In the genomic region with DNA sequence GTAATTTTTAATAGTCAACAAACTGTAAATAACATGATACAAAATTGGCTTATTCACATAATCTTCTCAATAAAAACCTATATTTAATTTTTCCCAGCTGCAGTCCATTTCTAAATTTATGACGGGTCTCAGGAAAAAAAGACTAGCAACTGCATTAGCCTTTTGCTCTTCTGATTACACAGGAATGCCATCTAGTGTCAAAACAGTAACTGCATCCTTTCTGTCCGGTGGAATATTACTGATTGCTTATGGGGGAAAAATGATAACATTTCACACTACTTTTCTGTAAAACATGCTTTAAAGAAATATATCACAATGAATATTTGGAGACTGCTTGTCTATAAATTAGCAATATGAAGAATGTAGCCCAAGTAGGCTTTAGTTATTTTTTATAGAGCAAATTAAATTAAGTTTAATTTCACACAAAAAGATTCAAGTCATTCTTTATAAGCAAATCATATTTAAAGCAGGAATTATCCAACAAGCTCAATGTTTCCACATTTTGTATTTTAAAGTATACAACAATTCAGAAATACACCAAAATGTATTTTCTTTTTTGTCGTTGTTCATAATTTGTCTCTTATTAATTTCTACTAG, we compare ENCODE assay signal across 9 cellular contexts.
DNase-seq lines count a peak whose midpoint lies in the region; ATAC-seq and TF ChIP-seq lines count a peak whose summit lies in the region.
"Had no signal": no experiment of that assay in that cellular context is flagged by ENCODE, and none has a peak within 500 bp of the region (broad histone marks: within the 10 kb centered on the region; RNA-seq: fewer than 3 reads in every experiment).

No MANE protein-coding gene starts in this region.

- DNase-seq in cardiac muscle cell (ENCODE audit: low read depth in 1 of 2, low spot score in 1 of 2) (peak; percentile 32 to 33), Right ventricle myocardium superior (no peak), NCI-H774 (lab: John Stamatoyannopoulos, UW) (peak; percentile 44), epithelial cell of proximal tubule (ENCODE audit: low read depth) (no peak), type B pancreatic cell (ENCODE audit: extremely low spot score, unreplicated experiment) (no peak), ascending aorta (ENCODE audit: low spot score in 2 of 2) (no peak)

- ATAC-seq in Right ventricle myocardium superior (ENCODE audit: poor library complexity) (no peak), GM21723 (IDR thresholded peaks at IDR 0.05; ENCODE audit: unreplicated experiment) (no peak), GM19351 (IDR thresholded peaks at IDR 0.05; ENCODE audit: unreplicated experiment) (no peak)

- TF ChIP-seq CTCF in cardiac muscle cell (IDR thresholded peaks at IDR 0.05; ENCODE audit: low read depth, low read length) (peak; percentile 41), epithelial cell of proximal tubule (conservative IDR thresholded peaks at IDR 0.05; ENCODE audit: low read depth, low read length) (peak; percentile 72), type B pancreatic cell (conservative IDR thresholded peaks at IDR 0.05) (peak; percentile 73), ascending aorta (IDR thresholded peaks at IDR 0.05) (no peak)

- H3K36me3 ChIP-seq in cardiac muscle cell (no peaks in the 10 kb centered on the region), ascending aorta (no peaks in the 10 kb centered on the region)

- H3K27ac Mint-ChIP-seq in type B pancreatic cell: no peak overlapping the region

- H3K27ac ChIP-seq in cardiac muscle cell (no peak overlapping the region), ascending aorta (no peak overlapping the region)
- H3K27ac ChIP-seq: coronary artery had no signal

- H3K9me3 Mint-ChIP-seq in type B pancreatic cell: no peaks in the 10 kb centered on the region

- intact Hi-C loops in Right ventricle myocardium superior (cut with DNase I): no loop called here
- intact Hi-C loops in ascending aorta (cut with DNase I): no loop called here

- H3K4me3 Mint-ChIP-seq in type B pancreatic cell: no peak overlapping the region

- H3K4me1 ChIP-seq in cardiac muscle cell (ENCODE audit: low read depth) (peaks cover 2% of the 10 kb centered on the region), ascending aorta (no peaks in the 10 kb centered on the region)

- H3K4me3 ChIP-seq in cardiac muscle cell (no peak overlapping the region), epithelial cell of proximal tubule (ENCODE audit: low read depth, low read length) (no peak overlapping the region), ascending aorta (no peak overlapping the region)
- H3K4me3 ChIP-seq: coronary artery had no signal

- no peaks in the 10 kb centered on the region for H3K4me1 Mint-ChIP-seq in type B pancreatic cell (ENCODE audit: unreplicated experiment)

- H3K36me3 Mint-ChIP-seq in type B pancreatic cell: no peaks in the 10 kb centered on the region

- H3K9me3 ChIP-seq in cardiac muscle cell (ENCODE audit: low read depth) (no peaks in the 10 kb centered on the region), ascending aorta (no peaks in the 10 kb centered on the region)

- H3K27me3 ChIP-seq in cardiac muscle cell (no peaks in the 10 kb centered on the region), ascending aorta (no peaks in the 10 kb centered on the region)

- peaks cover 7% of the 10 kb centered on the region for H3K27me3 Mint-ChIP-seq in type B pancreatic cell

Comparison
In these comparisons a context has a peak if more than half of its experiments do, and no peak if none do; other contexts are left out.
1. DNase-seq: peak in cardiac muscle cell (2 of 2) and NCI-H774 (single experiment); none in Right ventricle myocardium superior (single experiment), epithelial cell of proximal tubule (single experiment), type B pancreatic cell (single experiment) and ascending aorta (0 of 2).
2. CTCF ChIP-seq: peak in cardiac muscle cell (single experiment), epithelial cell of proximal tubule (single experiment) and type B pancreatic cell (single experiment); none in ascending aorta (0 of 3).